33 cellular contexts compared by ENCODE assay signal in genomic region chr2:6065713-6066112, GRCh38.
"Had no signal": no experiment of that assay in that cellular context is flagged by ENCODE, and none has a peak within 500 bp of the region (broad histone marks: within the 10 kb centered on the region; RNA-seq: fewer than 3 reads in every experiment).

No MANE protein-coding gene starts in this region.

- DNase-seq: activated CD4-positive, alpha-beta memory T cell treated with anti-CD3 and anti-CD28 coated beads, Interleukin-2, amount 10 ng/mL, durations not matched to agents 7 days and 5 days; activated CD4-positive, alpha-beta T cell treated with anti-CD3 and anti-CD28 coated beads for 1 hour; activated CD4-positive, alpha-beta T cell treated with anti-CD3 and anti-CD28 coated beads for 36 hours; activated CD4-positive, alpha-beta T cell treated with anti-CD3 and anti-CD28 coated beads for 48 hours; activated CD4-positive, alpha-beta T cell treated with anti-CD3 and anti-CD28 coated beads, Interleukin-2, amount 10 ng/mL, durations not matched to agents 7 days and 5 days; activated CD4-positive, alpha-beta T cell treated with anti-CD3 and anti-CD28 coated beads, Interleukin-2, amount 50 U/mL, for 48 hours; activated CD4-positive, CD25-positive, alpha-beta regulatory T cell; activated CD8-positive, alpha-beta memory T cell treated with anti-CD3 and anti-CD28 coated beads for 24 hours; activated CD8-positive, alpha-beta memory T cell treated with anti-CD3 and anti-CD28 coated beads, Interleukin-2, amount 10 ng/mL, durations not matched to agents 7 days and 5 days; activated CD8-positive, alpha-beta memory T cell treated with anti-CD3 and anti-CD28 coated beads, Interleukin-2, amount 50 U/mL, for 48 hours; activated CD8-positive, alpha-beta T cell treated with anti-CD3 and anti-CD28 coated beads, Interleukin-2, amount 10 ng/mL, durations not matched to agents 7 days and 5 days; activated effector memory CD4-positive, alpha-beta T cell treated with Interleukin-2 at 50 U/mL for 16 hours; activated gamma-delta T cell; activated naive CD4-positive, alpha-beta T cell treated with anti-CD3 and anti-CD28 coated beads, Interleukin-2, amount 10 ng/mL, durations not matched to agents 7 days and 5 days; activated naive CD4-positive, alpha-beta T cell treated with Interleukin-2 at 50 U/mL for 16 hours; activated naive CD8-positive, alpha-beta T cell treated with anti-CD3 and anti-CD28 coated beads, Interleukin-2, amount 10 ng/mL, durations not matched to agents 7 days and 5 days; activated naive CD8-positive, alpha-beta T cell treated with anti-CD3 and anti-CD28 coated beads, Interleukin-2, amount 50 U/mL, for 24 hours; activated T-cell treated with anti-CD3 and anti-CD28 coated beads, Interleukin-2, amount 50 U/mL, for 24 hours; activated T-cell treated with anti-CD3 and anti-CD28 coated beads, Interleukin-2, amount 50 U/mL, for 48 hours; amygdala; anterior cingulate cortex; body of pancreas; brain microvascular endothelial cell; central memory CD4-positive, alpha-beta T cell; T-helper 1 cell; T-helper 2 cell; T-helper 9 cell; WERI-Rb-1 had no signal

- H3K9me3 ChIP-seq: body of pancreas, breast epithelium had no signal

- H3K4me1 ChIP-seq: body of pancreas, breast epithelium had no signal

- H3K4me3 ChIP-seq: body of pancreas, breast epithelium had no signal

- H3K27me3 ChIP-seq: body of pancreas, brain microvascular endothelial cell, breast epithelium had no signal

- H3K36me3 ChIP-seq: brain microvascular endothelial cell, breast epithelium, WERI-Rb-1 had no signal

- FAIRE-seq: astrocyte, TTC549 had no signal

- ATAC-seq: activated CD4-positive, alpha-beta T cell treated with anti-CD3 and anti-CD28 coated beads for 36 hours; activated CD4-positive, CD25-positive, alpha-beta regulatory T cell treated with anti-CD3 and anti-CD28 coated beads, Interleukin-2, amount 50 U/mL, for 24 hours; activated CD8-positive, alpha-beta memory T cell treated with anti-CD3 and anti-CD28 coated beads, Interleukin-2, amount 10 ng/mL, durations not matched to agents 7 days and 5 days; activated CD8-positive, alpha-beta T cell treated with anti-CD3 and anti-CD28 coated beads, Interleukin-2, amount 10 ng/mL, durations not matched to agents 7 days and 5 days; activated naive CD8-positive, alpha-beta T cell treated with anti-CD3 and anti-CD28 coated beads, Interleukin-2, amount 50 U/mL, for 24 hours; body of pancreas; WTC11 had no signal

- H3K27ac ChIP-seq: body of pancreas, brain microvascular endothelial cell, breast epithelium, WERI-Rb-1 had no signal
